25 cellular contexts compared by ENCODE assay signal in the genomic region with DNA sequence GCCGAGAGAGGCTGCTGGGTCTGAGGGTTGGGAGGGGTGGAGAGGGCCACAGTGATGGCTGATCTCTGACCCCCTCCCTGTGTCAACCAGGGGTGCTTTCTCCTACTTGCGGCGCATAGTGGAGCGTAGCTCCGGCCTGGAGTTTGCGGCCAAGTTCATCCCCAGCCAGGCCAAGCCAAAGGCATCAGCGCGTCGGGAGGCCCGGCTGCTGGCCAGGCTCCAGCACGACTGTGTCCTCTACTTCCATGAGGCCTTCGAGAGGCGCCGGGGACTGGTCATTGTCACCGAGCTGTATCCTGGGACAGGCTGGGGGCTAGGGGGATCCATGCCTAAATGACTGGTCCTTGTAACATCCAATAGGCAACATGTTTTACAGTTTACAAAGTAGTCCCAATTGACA. TPM values are rescaled to one million over a fixed set of nuclear protein-coding genes. Genes with fewer than 3 reads are reported as not detected.
DNase-seq lines count a peak whose midpoint lies in the region; ATAC-seq and TF ChIP-seq lines count a peak whose summit lies in the region.
"Had no signal": no experiment of that assay in that cellular context is flagged by ENCODE, and none has a peak within 500 bp of the region (broad histone marks: within the 10 kb centered on the region; RNA-seq: fewer than 3 reads in every experiment).

No MANE protein-coding gene starts in this region.

- peak overlapping the region; percentile 8 for H3K9ac ChIP-seq in NT2/D1 (ENCODE audit: insufficient read length, low read depth)
- H3K9ac ChIP-seq: KMS-11 had no signal

- ATAC-seq in gastroesophageal sphincter (no peak), sciatic nerve (no peak)

- H2AFZ ChIP-seq in osteoblast (ENCODE audit: low read length): no peak overlapping the region

- no peak for TF ChIP-seq EP300 in gastroesophageal sphincter (IDR thresholded peaks at IDR 0.05)
- TF ChIP-seq EP300 in sigmoid colon (IDR thresholded peaks at IDR 0.05): no peak

- H3K27ac ChIP-seq in gastroesophageal sphincter: peak overlapping the region; percentile 2 to 97 (median 67)
- H3K27ac ChIP-seq in right atrium auricular region: peak overlapping the region; percentile 25 to 41
- peak overlapping the region; percentile 7 to 99 (median 99) for H3K27ac ChIP-seq in sigmoid colon
- H3K27ac ChIP-seq in osteoblast (ENCODE audit: low read depth, low read length): no peak overlapping the region
- H3K27ac ChIP-seq: KMS-11, Peyer's patch had no signal

- TF ChIP-seq POLR2A in gastroesophageal sphincter (IDR thresholded peaks at IDR 0.05) (no peak), sigmoid colon (IDR thresholded peaks at IDR 0.05) (no peak)

- intact Hi-C loops in sigmoid colon (cut with DNase I): no loop called here
- intact Hi-C loops in sciatic nerve (cut with DNase I): no loop called here

- H3K36me3 ChIP-seq in NT2/D1 (ENCODE audit: insufficient read depth, insufficient read length, low read length) (peaks cover 54% of the 10 kb centered on the region), gastroesophageal sphincter (peaks cover 0 to 87% of the 10 kb centered on the region in 2 donors), right atrium auricular region (peaks cover 62% of the 10 kb centered on the region), sigmoid colon (peaks cover 33 to 89% (median 47%) of the 10 kb centered on the region in 4 donors), osteoblast (ENCODE audit: insufficient read depth, low read length) (peaks cover 80% of the 10 kb centered on the region)
- H3K36me3 ChIP-seq: Peyer's patch had no signal

- no peak for TF ChIP-seq CTCF in gastroesophageal sphincter (IDR thresholded peaks at IDR 0.05)
- no peak for TF ChIP-seq CTCF in right atrium auricular region (IDR thresholded peaks at IDR 0.05)
- TF ChIP-seq CTCF in sigmoid colon (IDR thresholded peaks at IDR 0.05): no peak
- no peak for TF ChIP-seq CTCF in osteoblast (IDR thresholded peaks at IDR 0.05; ENCODE audit: extremely low read depth, low read depth, low read length)

- H3K4me2 ChIP-seq in osteoblast (ENCODE audit: insufficient read depth, low read length): no peak overlapping the region
- H3K4me2 ChIP-seq: KMS-11 had no signal

- H3K4me3 ChIP-seq in NT2/D1 (ENCODE audit: insufficient read length, low read depth) (no peak overlapping the region), gastroesophageal sphincter (no peak overlapping the region), right atrium auricular region (no peak overlapping the region), sigmoid colon (no peak overlapping the region), osteoblast (ENCODE audit: insufficient read depth, low read length) (no peak overlapping the region)
- H3K4me3 ChIP-seq: Peyer's patch had no signal

- no peak for DNase-seq in NT2/D1 (ENCODE audit: low read depth, low spot score)
- no peak for DNase-seq in right atrium auricular region (ENCODE audit: low spot score)
- no peak for DNase-seq in sigmoid colon
- DNase-seq in SKM-1 (lab: John Stamatoyannopoulos, UW; ENCODE audit: unreplicated experiment): no peak
- DNase-seq in COLO668 (lab: John Stamatoyannopoulos, UW; ENCODE audit: unreplicated experiment): no peak
- DNase-seq in sciatic nerve (ENCODE audit: low spot score): no peak
- no peak for DNase-seq in osteoblast (ENCODE audit: insufficient read length, low spot score, missing footprints)
- DNase-seq: 8988T; AML-193; C1 segment of cervical spinal cord; CD8-positive, alpha-beta memory T cell; IMR-90; NCI-H1092 treated with DMSO at 0.1 percent for 48 hours; NCI-H1436 treated with DMSO at 0.1 percent for 48 hours; NCI-H2029; NCI-H226; NCI-H510A treated with DMSO at 0.1 percent for 48 hours; NCI-H748 treated with DMSO at 0.1 percent for 48 hours; NK-92 treated with Interleukin-12 subunit alpha and Interleukin-12 subunit beta, amount 100 ng/mL, for 24 hours; Peyer's patch had no signal

- no peaks in the 10 kb centered on the region for H4K20me1 ChIP-seq in osteoblast (ENCODE audit: insufficient read depth, low read length)

- no CpG with 5 or more reads among the region's 15 CpGs for WGBS in gastroesophageal sphincter (ENCODE audit: low coverage in 1 of 2), 2 donors
- 88 to 91% methylated on average over 15 of the region's 15 CpGs for WGBS in sigmoid colon, 2 donors

- no peaks in the 10 kb centered on the region for H3K79me2 ChIP-seq in osteoblast (ENCODE audit: insufficient read depth, low read length)

- H3K27me3 ChIP-seq in NT2/D1 (ENCODE audit: insufficient read depth, insufficient read length) (peaks cover 13% of the 10 kb centered on the region), gastroesophageal sphincter (no peaks in the 10 kb centered on the region), right atrium auricular region (no peaks in the 10 kb centered on the region), sigmoid colon (no peaks in the 10 kb centered on the region), osteoblast (ENCODE audit: insufficient read depth, low read length) (no peaks in the 10 kb centered on the region)

- H3K4me1 ChIP-seq in NT2/D1 (ENCODE audit: insufficient read depth, insufficient read length): peaks cover 13% of the 10 kb centered on the region
- peaks cover 0 to 52% (median 0%) of the 10 kb centered on the region in 3 donors for H3K4me1 ChIP-seq in gastroesophageal sphincter
- peaks cover 0 to 34% of the 10 kb centered on the region in 2 donors for H3K4me1 ChIP-seq in right atrium auricular region
- H3K4me1 ChIP-seq in sigmoid colon: peaks cover 0 to 46% (median 30%) of the 10 kb centered on the region in 4 donors
- H3K4me1 ChIP-seq in osteoblast (ENCODE audit: insufficient read depth, low read length): no peaks in the 10 kb centered on the region
- H3K4me1 ChIP-seq: Peyer's patch had no signal

- H3K9me3 ChIP-seq in NT2/D1 (ENCODE audit: insufficient read depth, low read length): no peaks in the 10 kb centered on the region
- H3K9me3 ChIP-seq in gastroesophageal sphincter: no peaks in the 10 kb centered on the region
- no peaks in the 10 kb centered on the region for H3K9me3 ChIP-seq in right atrium auricular region
- H3K9me3 ChIP-seq in sigmoid colon: no peaks in the 10 kb centered on the region
- H3K9me3 ChIP-seq in osteoblast (ENCODE audit: low read depth, low read length): no peaks in the 10 kb centered on the region
- H3K9me3 ChIP-seq: Peyer's patch had no signal

RNA-seq across cellular contexts. Expression of a gene that starts 20.9 kb away (rescaled TPM):
- total RNA-seq in gastroesophageal sphincter (10 to 100 TPM; 11.3 to 26.4 (median 14.2) TPM), right atrium auricular region (10 to 100 TPM; 21.6 to 23.3 TPM), sigmoid colon (10 to 100 TPM; 13.9 to 24.7 (median 21.3) TPM), sciatic nerve (25.9 TPM), osteoblast (46.0 and 46.3 TPM in 2 replicates)
- polyA plus RNA-seq in sigmoid colon: 10 to 100 TPM; 42.6 to 52.8 (median 44.2) TPM

RNA-seq across cellular contexts. Expression of a gene that starts 36.5 kb away (rescaled TPM):
- under 1 TPM in 1 of 4 donors, not detected in 3; 0.16 TPM for total RNA-seq in gastroesophageal sphincter
- not detected for total RNA-seq in right atrium auricular region
- under 1 TPM in 1 of 4 donors, not detected in 3; under 0.01 TPM for total RNA-seq in sigmoid colon
- under 1 TPM in 1 of 3 donors, not detected in 2; 0.07 TPM for polyA plus RNA-seq in sigmoid colon
- 0.31 TPM for total RNA-seq in sciatic nerve
- total RNA-seq in osteoblast: under 0.01 TPM in 1 of 2 replicates, not detected in the other
- total RNA-seq: CD8-positive, alpha-beta memory T cell; Daoy; H4; IMR-90; SK-MEL-5 had no signal
- polyA plus RNA-seq: CD8-positive, alpha-beta memory T cell had no signal

RNA-seq across cellular contexts. Expression of a gene that starts 43.2 kb away (rescaled TPM):
- 100 to 1,000 TPM in 3 of 4 donors, 10 to 100 TPM in 1; 90.2 to 307 (median 214) TPM for total RNA-seq in gastroesophageal sphincter
- total RNA-seq in right atrium auricular region: 10 to 100 TPM; 82.2 to 90.8 TPM
- total RNA-seq in sigmoid colon: 100 to 1,000 TPM; 123 to 321 (median 194) TPM
- polyA plus RNA-seq in sigmoid colon: 10 to 100 TPM in 2 of 3 donors, 1 to 10 TPM in 1; 6.0 to 25.4 (median 13.4) TPM
- total RNA-seq in sciatic nerve: 7.2 TPM
- 24.2 and 26.4 TPM in 2 replicates for total RNA-seq in osteoblast

RNA-seq across cellular contexts. Expression of a gene that starts 59.6 kb away (rescaled TPM):
- total RNA-seq in gastroesophageal sphincter: over 10,000 TPM; 10,852 to 31,720 (median 15,007) TPM
- total RNA-seq in right atrium auricular region: over 10,000 TPM; 12,280 to 13,654 TPM
- over 10,000 TPM in 3 of 4 donors, 1,000 to 10,000 TPM in 1; 7,366 to 30,562 (median 13,340) TPM for total RNA-seq in sigmoid colon
- 100 to 1,000 TPM in 2 of 3 donors, 10 to 100 TPM in 1; 35.1 to 264 (median 162) TPM for polyA plus RNA-seq in sigmoid colon
- 1.4 TPM for total RNA-seq in sciatic nerve
- 0.72 and 1.2 TPM in 2 replicates for total RNA-seq in osteoblast
- total RNA-seq: CD8-positive, alpha-beta memory T cell; SK-MEL-5 had no signal
- polyA plus RNA-seq: CD8-positive, alpha-beta memory T cell had no signal
